1 cellular context compared by ENCODE assay signal in the genomic region with DNA sequence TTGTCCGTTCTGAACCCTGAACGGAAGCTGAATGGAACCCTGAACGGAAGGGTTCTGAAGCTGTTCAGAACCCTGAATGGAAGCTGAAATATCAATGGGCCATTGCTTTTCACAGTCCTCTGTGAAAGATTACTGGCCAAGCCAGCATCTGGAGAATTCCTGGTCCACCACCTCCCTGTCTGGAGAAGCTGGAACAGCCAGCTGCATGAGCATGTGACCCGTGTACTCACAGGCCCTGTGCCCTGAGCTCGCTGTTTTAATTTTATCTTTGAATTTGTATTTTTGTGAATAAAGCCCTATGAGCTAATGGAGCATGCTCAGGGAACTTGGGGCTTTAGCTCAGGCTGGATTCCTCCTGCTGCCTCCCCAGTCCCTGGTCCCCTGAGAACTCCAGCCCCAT.
TF ChIP-seq lines count a peak whose summit lies in the region.

No MANE protein-coding gene starts in this region.

TF ChIP-seq in HepG2, 621 proteins besides CTCF, POLR2A, EP300 and RAD21:
- TF ChIP-seq CREM (IDR thresholded peaks at IDR 0.05) (no peak), CREM (CRISPR knock-in tag; IDR thresholded peaks at IDR 0.05) (no peak), ZNF441 (CRISPR knock-in tag; IDR thresholded peaks at IDR 0.05; ENCODE audit: borderline replicate concordance) (no peak), GATA4 (IDR thresholded peaks at IDR 0.05; ENCODE audit: borderline replicate concordance, low read depth) (no peak), ZBTB25 (CRISPR knock-in tag; IDR thresholded peaks at IDR 0.05) (no peak), FIP1L1 (IDR thresholded peaks at IDR 0.05; ENCODE audit: borderline replicate concordance, insufficient read depth, low read depth, low read length) (no peak), RBAK (CRISPR knock-in tag; IDR thresholded peaks at IDR 0.05) (no peak), TSC22D2 (CRISPR knock-in tag; IDR thresholded peaks at IDR 0.05; ENCODE audit: borderline replicate concordance) (no peak), ZNF703 (CRISPR knock-in tag; IDR thresholded peaks at IDR 0.05; ENCODE audit: borderline replicate concordance) (no peak), MXI1 (IDR thresholded peaks at IDR 0.05; ENCODE audit: borderline replicate concordance, low read depth, low read length) (no peak), TFAP4 (IDR thresholded peaks at IDR 0.05; ENCODE audit: borderline replicate concordance, low read depth) (no peak), BHLHE40 (IDR thresholded peaks at IDR 0.05; ENCODE audit: low read length) (no peak), RARG (CRISPR knock-in tag; IDR thresholded peaks at IDR 0.05; ENCODE audit: low read depth) (no peak), ZNF138 (CRISPR knock-in tag; IDR thresholded peaks at IDR 0.05; ENCODE audit: low read depth) (no peak)
- TF ChIP-seq, protein P1, sequence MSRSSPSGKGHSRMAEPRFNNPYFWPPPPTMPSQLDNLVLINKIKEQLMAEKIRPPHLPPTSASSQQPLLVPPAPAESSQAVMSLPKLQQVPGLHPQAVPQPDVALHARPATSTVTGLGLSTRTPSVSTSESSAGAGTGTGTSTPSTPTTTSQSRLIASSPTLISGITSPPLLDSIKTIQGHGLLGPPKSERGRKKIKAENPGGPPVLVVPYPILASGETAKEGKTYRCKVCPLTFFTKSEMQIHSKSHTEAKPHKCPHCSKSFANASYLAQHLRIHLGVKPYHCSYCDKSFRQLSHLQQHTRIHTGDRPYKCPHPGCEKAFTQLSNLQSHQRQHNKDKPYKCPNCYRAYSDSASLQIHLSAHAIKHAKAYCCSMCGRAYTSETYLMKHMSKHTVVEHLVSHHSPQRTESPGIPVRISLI (CRISPR knock-in tag; IDR thresholded peaks at IDR 0.05; ENCODE audit: borderline replicate concordance): no peak
